1 cellular context compared by ENCODE assay signal in the genomic region with DNA sequence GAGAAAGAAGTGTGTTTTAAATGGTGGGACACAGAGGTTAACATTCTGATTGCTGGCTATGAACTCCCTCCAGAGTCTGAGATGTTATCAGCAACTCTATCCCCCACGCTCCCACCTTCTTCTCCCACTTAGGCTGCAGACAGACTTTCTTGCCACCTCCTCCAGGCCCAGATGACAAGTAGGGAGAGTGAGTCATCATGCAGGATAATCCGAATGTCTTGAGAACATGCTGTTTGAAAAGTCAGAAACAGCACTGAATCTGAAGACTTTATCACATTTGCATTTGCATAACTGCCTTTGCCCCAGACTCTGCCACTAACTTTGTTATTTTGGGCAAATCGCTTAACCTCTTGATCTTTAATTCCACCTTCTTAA.
TF ChIP-seq lines count a peak whose summit lies in the region.

No MANE protein-coding gene starts in this region.

TF ChIP-seq in K562, 482 proteins besides CTCF, POLR2A, EP300 and RAD21 (continued from another document):
- TF ChIP-seq PYGO2 (tag; IDR thresholded peaks at IDR 0.05), result no peak
- TF ChIP-seq ELF2 (CRISPR knock-in tag; IDR thresholded peaks at IDR 0.05), result no peak
- no peak for TF ChIP-seq SUPT5H (IDR thresholded peaks at IDR 0.05)
- TF ChIP-seq, protein P1, sequence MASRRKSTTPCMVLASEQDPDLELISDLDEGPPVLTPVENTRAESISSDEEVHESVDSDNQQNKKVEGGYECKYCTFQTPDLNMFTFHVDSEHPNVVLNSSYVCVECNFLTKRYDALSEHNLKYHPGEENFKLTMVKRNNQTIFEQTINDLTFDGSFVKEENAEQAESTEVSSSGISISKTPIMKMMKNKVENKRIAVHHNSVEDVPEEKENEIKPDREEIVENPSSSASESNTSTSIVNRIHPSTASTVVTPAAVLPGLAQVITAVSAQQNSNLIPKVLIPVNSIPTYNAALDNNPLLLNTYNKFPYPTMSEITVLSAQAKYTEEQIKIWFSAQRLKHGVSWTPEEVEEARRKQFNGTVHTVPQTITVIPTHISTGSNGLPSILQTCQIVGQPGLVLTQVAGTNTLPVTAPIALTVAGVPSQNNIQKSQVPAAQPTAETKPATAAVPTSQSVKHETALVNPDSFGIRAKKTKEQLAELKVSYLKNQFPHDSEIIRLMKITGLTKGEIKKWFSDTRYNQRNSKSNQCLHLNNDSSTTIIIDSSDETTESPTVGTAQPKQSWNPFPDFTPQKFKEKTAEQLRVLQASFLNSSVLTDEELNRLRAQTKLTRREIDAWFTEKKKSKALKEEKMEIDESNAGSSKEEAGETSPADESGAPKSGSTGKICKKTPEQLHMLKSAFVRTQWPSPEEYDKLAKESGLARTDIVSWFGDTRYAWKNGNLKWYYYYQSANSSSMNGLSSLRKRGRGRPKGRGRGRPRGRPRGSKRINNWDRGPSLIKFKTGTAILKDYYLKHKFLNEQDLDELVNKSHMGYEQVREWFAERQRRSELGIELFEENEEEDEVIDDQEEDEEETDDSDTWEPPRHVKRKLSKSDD (conservative IDR thresholded peaks at IDR 0.05; ENCODE audit: low read length), result no peak
- TF ChIP-seq ZSCAN29 (IDR thresholded peaks at IDR 0.05), result peak; percentile 68; the same call in 1 of the 2 replicates
- TF ChIP-seq SIX5 (IDR thresholded peaks at IDR 0.05; ENCODE audit: borderline replicate concordance in 1 of 2, insufficient read depth in 1 of 2, low read depth in 1 of 2, low read length in 2 of 2), result no peak
- no peak for TF ChIP-seq MTA2 (IDR thresholded peaks at IDR 0.05; ENCODE audit: low read depth)
- no peak for TF ChIP-seq YY1 (IDR thresholded peaks at IDR 0.05; ENCODE audit: borderline replicate concordance in 1 of 3, control insufficient read depth in 1 of 3, extremely low read depth in 1 of 3, insufficient read depth in 3 of 3, insufficient read length in 1 of 3, insufficient replicate concordance in 2 of 3, low read depth in 1 of 3, low read length in 2 of 3)
- no peak for TF ChIP-seq ZNF445 (CRISPR knock-in tag; IDR thresholded peaks at IDR 0.05; ENCODE audit: low read depth)
- TF ChIP-seq ZNF224 (CRISPR knock-in tag; IDR thresholded peaks at IDR 0.05), result no peak
